Comparison of ENCODE assay signal across 23 cellular contexts in genomic region chr14:82067221-82067620, GRCh38.
DNase-seq lines count a peak whose midpoint lies in the region; ATAC-seq and TF ChIP-seq lines count a peak whose summit lies in the region.
"Had no signal": no experiment of that assay in that cellular context is flagged by ENCODE, and none has a peak within 500 bp of the region (broad histone marks: within the 10 kb centered on the region; RNA-seq: fewer than 3 reads in every experiment).

No MANE protein-coding gene starts in this region.

- no peak for ATAC-seq in omental fat pad (ENCODE audit: low FRiP score)
- ATAC-seq: A549; activated CD4-positive, CD25-positive, alpha-beta regulatory T cell treated with anti-CD3 and anti-CD28 coated beads, Interleukin-2, amount 50 U/mL, for 24 hours; activated T-helper 17 cell treated with anti-CD3 and anti-CD28 coated beads, Interleukin-2, amount 50 U/mL, for 72 hours; HCT116; Right ventricle myocardium inferior; stimulated activated effector memory CD8-positive, alpha-beta T cell treated with anti-CD3 and anti-CD28 coated beads, Interleukin-12 subunit alpha, Interleukin-12 subunit beta, amount 100 ng/mL, for 72 hours had no signal

- DNase-seq in DMS79 (lab: John Stamatoyannopoulos, UW), result peak; percentile 100
- peak; percentile 81 for DNase-seq in NCI-H1436 (lab: John Stamatoyannopoulos, UW)
- peak; percentile 74 for DNase-seq in NCI-H345 (lab: John Stamatoyannopoulos, UW)
- DNase-seq in SK-N-DZ (ENCODE audit: low spot score), result peak; percentile 84
- DNase-seq in omental fat pad (ENCODE audit: low spot score), result no peak
- DNase-seq in HuH-7 (ENCODE audit: low spot score), result no peak
- no peak for DNase-seq in foreskin melanocyte
- DNase-seq in COLO829 (ENCODE audit: low spot score), result no peak
- DNase-seq: activated CD4-positive, alpha-beta memory T cell treated with anti-CD3 and anti-CD28 coated beads for 36 hours; activated CD8-positive, alpha-beta memory T cell treated with anti-CD3 and anti-CD28 coated beads, Interleukin-2, amount 50 U/mL, for 48 hours; aorta; COR-L47; left ventricle myocardium inferior; naive B cell; NCI-H1694; NCI-H748 treated with DMSO at 0.1 percent for 48 hours; stimulated activated CD4-positive, alpha-beta T cell treated with anti-CD3 and anti-CD28 coated beads, Interleukin-2, amount 100 ng/mL, for 48 hours had no signal

- no peak for TF ChIP-seq CTCF in omental fat pad (IDR thresholded peaks at IDR 0.05)

Comparison
In these comparisons a context has a peak if more than half of its experiments do, and no peak if none do; other contexts are left out.
1. DNase-seq: peak in DMS79 (single experiment), NCI-H1436 (single experiment), NCI-H345 (single experiment) and SK-N-DZ (single experiment); none in omental fat pad (single experiment), HuH-7 (single experiment), foreskin melanocyte (single experiment) and COLO829 (single experiment).